ENCODE assay signal across 19 cellular contexts in the genomic region with DNA sequence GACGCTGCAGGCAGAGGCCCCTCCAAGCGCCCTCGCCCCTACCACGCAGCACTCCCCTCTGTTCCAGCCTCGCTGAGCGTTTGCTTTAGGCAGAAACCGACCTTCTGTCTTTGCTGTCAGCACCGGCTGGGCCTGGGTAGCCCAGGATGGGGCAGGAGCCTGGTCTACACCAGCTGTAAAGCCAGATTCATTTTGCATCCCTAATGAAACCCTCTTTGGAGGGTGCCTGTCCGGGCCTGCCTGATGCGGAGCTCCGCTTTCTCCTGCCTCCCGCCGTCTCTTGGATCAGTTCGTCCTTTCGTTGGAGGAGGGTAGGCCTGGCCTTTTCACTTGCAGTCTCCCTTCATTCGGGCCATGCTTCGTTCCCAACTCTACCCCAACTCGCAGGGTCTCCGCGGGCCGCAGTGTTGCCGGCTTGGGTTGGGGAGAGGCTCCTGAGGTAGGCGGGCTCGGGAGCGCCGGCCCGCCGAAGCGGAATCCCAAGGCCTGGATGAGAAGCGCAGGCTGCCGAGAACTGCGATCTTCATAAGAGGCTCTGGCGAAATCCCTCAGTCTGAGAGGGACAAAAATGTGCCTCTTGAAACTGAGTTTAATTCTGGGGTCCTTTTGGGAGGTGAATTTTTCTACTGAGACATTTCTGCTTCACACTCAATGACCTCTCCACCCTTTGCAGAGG. TPM values are rescaled to one million over a fixed set of nuclear protein-coding genes. Genes with fewer than 3 reads are reported as not detected.
A peak's percentile ranks its signal among the peaks of the same experiment; 100 is the strongest.
DNase-seq lines count a peak whose midpoint lies in the region; ATAC-seq and TF ChIP-seq lines count a peak whose summit lies in the region.
"Had no signal": no experiment of that assay in that cellular context is flagged by ENCODE, and none has a peak within 500 bp of the region (broad histone marks: within the 10 kb centered on the region; RNA-seq: fewer than 3 reads in every experiment).

No MANE protein-coding gene starts in this region.

- H3K4me3 ChIP-seq in colonic mucosa (no peak overlapping the region), mucosa of descending colon (no peak overlapping the region), SJCRH30 (no peak overlapping the region)
- H3K4me3 ChIP-seq: breast epithelium, right atrium auricular region had no signal

- H3K9me3 ChIP-seq in colonic mucosa (no peaks in the 10 kb centered on the region), mucosa of descending colon (no peaks in the 10 kb centered on the region), SJCRH30 (replicated peaks) (no peaks in the 10 kb centered on the region)
- H3K9me3 ChIP-seq: breast epithelium, right atrium auricular region had no signal

- DNase-seq in stimulated activated naive CD8-positive, alpha-beta T cell treated with anti-CD3 and anti-CD28 coated beads, Interleukin-15, Interleukin-2, amounts not matched to agents 100 U/mL and 50 U/mL, for 24 hours, result no peak
- DNase-seq in colonic mucosa, result no peak
- DNase-seq in mucosa of descending colon, result peak in 1 of 3 donors; percentile 53
- DNase-seq in type B pancreatic cell (ENCODE audit: extremely low spot score, unreplicated experiment), result no peak
- no peak for DNase-seq in SJCRH30
- no peak for DNase-seq in activated T-helper 1 cell treated with anti-CD3 and anti-CD28 coated beads, Interleukin-12 subunit alpha, Interleukin-12 subunit beta, Interleukin-2, Interleukin-4 antibody, amounts not matched to agents 30 ng/mL and 10 ng/mL and 1 ng/mL, durations not matched to agents 14 hours and 24 hours and 36 hours (ENCODE audit: low spot score)
- DNase-seq in NCI-H1436 treated with DMSO at 0.1 percent for 48 hours (lab: John Stamatoyannopoulos, UW), result no peak
- DNase-seq: activated naive CD4-positive, alpha-beta T cell; EL; MM.1S; NCI-H1930; NCI-H524; SIG-M5 had no signal

- no peak overlapping the region for H3K27ac Mint-ChIP-seq in stimulated activated naive CD8-positive, alpha-beta T cell treated with anti-CD3 and anti-CD28 coated beads, Interleukin-15, Interleukin-2, amounts not matched to agents 100 ng/mL and 50 ng/mL, for 24 hours
- H3K27ac Mint-ChIP-seq in type B pancreatic cell, result peak overlapping the region; percentile 87
- no peak overlapping the region for H3K27ac Mint-ChIP-seq in activated T-helper 1 cell treated with anti-CD3 and anti-CD28 coated beads, Interleukin-12 subunit alpha, Interleukin-12 subunit beta, Interleukin-2, Interleukin-4 antibody, amounts not matched to agents 30 ng/mL and 10 ng/mL and 1 ng/mL, durations not matched to agents 14 hours and 24 hours and 36 hours

- H3K36me3 ChIP-seq in colonic mucosa, result no peaks in the 10 kb centered on the region
- H3K36me3 ChIP-seq in mucosa of descending colon (ENCODE audit: low read depth), result no peaks in the 10 kb centered on the region
- H3K36me3 ChIP-seq in SJCRH30, result no peaks in the 10 kb centered on the region
- H3K36me3 ChIP-seq: breast epithelium, right atrium auricular region had no signal

- H3K9ac ChIP-seq in colonic mucosa (ENCODE audit: low read depth in 2 of 2, low read length in 2 of 2), result peak overlapping the region in 1 of 2 donors; percentile 74

- intact Hi-C loops in colonic mucosa (cut with DNase I) (loop anchor here (5.0 to 10.0 kb wide), 2 partner anchors 278 to 475 kb away; no protein-coding TSS in a partner anchor), mucosa of descending colon (cut with DNase I, micrococcal nuclease) (loop anchor here (5.0 to 10.0 kb wide), 2 partner anchors 283 to 285 kb away; no protein-coding TSS in a partner anchor)
- intact Hi-C loops in activated T-helper 1 cell treated with anti-CD3 and anti-CD28 coated beads, Interleukin-12 subunit alpha, Interleukin-12 subunit beta, Interleukin-2, Interleukin-4 antibody, amounts not matched to agents 30 ng/mL and 10 ng/mL and 1 ng/mL, durations not matched to agents 14 hours and 24 hours and 36 hours (cut with micrococcal nuclease), result loop anchor here (2.0 to 10.0 kb wide), 3 partner anchors 358 to 775 kb away; partner anchors contain the start of gene SCRN2

- ATAC-seq in stimulated activated naive CD8-positive, alpha-beta T cell treated with anti-CD3 and anti-CD28 coated beads, Interleukin-15, Interleukin-2, amounts not matched to agents 100 U/mL and 50 U/mL, for 24 hours, result no peak
- peak; percentile 1 for ATAC-seq in mucosa of descending colon
- ATAC-seq: esophagus mucosa had no signal

- H3K4me3 Mint-ChIP-seq in stimulated activated naive CD8-positive, alpha-beta T cell treated with anti-CD3 and anti-CD28 coated beads, Interleukin-15, Interleukin-2, amounts not matched to agents 100 ng/mL and 50 ng/mL, for 24 hours, result peak overlapping the region; percentile 17
- H3K4me3 Mint-ChIP-seq in type B pancreatic cell, result peak overlapping the region; percentile 92
- no peak overlapping the region for H3K4me3 Mint-ChIP-seq in activated T-helper 1 cell treated with anti-CD3 and anti-CD28 coated beads, Interleukin-12 subunit alpha, Interleukin-12 subunit beta, Interleukin-2, Interleukin-4 antibody, amounts not matched to agents 30 ng/mL and 10 ng/mL and 1 ng/mL, durations not matched to agents 14 hours and 24 hours and 36 hours

- H3K9me3 Mint-ChIP-seq in stimulated activated naive CD8-positive, alpha-beta T cell treated with anti-CD3 and anti-CD28 coated beads, Interleukin-15, Interleukin-2, amounts not matched to agents 100 ng/mL and 50 ng/mL, for 24 hours, result no peaks in the 10 kb centered on the region
- no peaks in the 10 kb centered on the region for H3K9me3 Mint-ChIP-seq in type B pancreatic cell
- no peaks in the 10 kb centered on the region for H3K9me3 Mint-ChIP-seq in activated T-helper 1 cell treated with anti-CD3 and anti-CD28 coated beads, Interleukin-12 subunit alpha, Interleukin-12 subunit beta, Interleukin-2, Interleukin-4 antibody, amounts not matched to agents 30 ng/mL and 10 ng/mL and 1 ng/mL, durations not matched to agents 14 hours and 24 hours and 36 hours

- peaks cover 90% of the 10 kb centered on the region for H3K27me3 Mint-ChIP-seq in stimulated activated naive CD8-positive, alpha-beta T cell treated with anti-CD3 and anti-CD28 coated beads, Interleukin-15, Interleukin-2, amounts not matched to agents 100 ng/mL and 50 ng/mL, for 24 hours
- H3K27me3 Mint-ChIP-seq in type B pancreatic cell, result peaks cover 99% of the 10 kb centered on the region
- peaks cover 92% of the 10 kb centered on the region for H3K27me3 Mint-ChIP-seq in activated T-helper 1 cell treated with anti-CD3 and anti-CD28 coated beads, Interleukin-12 subunit alpha, Interleukin-12 subunit beta, Interleukin-2, Interleukin-4 antibody, amounts not matched to agents 30 ng/mL and 10 ng/mL and 1 ng/mL, durations not matched to agents 14 hours and 24 hours and 36 hours (ENCODE audit: insufficient read depth)

- H3K4me1 Mint-ChIP-seq in stimulated activated naive CD8-positive, alpha-beta T cell treated with anti-CD3 and anti-CD28 coated beads, Interleukin-15, Interleukin-2, amounts not matched to agents 100 ng/mL and 50 ng/mL, for 24 hours (ENCODE audit: low read depth), result peaks cover 30% of the 10 kb centered on the region
- peaks cover 32% of the 10 kb centered on the region for H3K4me1 Mint-ChIP-seq in type B pancreatic cell (ENCODE audit: unreplicated experiment)
- peaks cover 25% of the 10 kb centered on the region for H3K4me1 Mint-ChIP-seq in activated T-helper 1 cell treated with anti-CD3 and anti-CD28 coated beads, Interleukin-12 subunit alpha, Interleukin-12 subunit beta, Interleukin-2, Interleukin-4 antibody, amounts not matched to agents 30 ng/mL and 10 ng/mL and 1 ng/mL, durations not matched to agents 14 hours and 24 hours and 36 hours (ENCODE audit: low read depth)

- H3K27ac ChIP-seq in colonic mucosa, result peak overlapping the region; percentile 62
- H3K27ac ChIP-seq in SJCRH30, result no peak overlapping the region
- H3K27ac ChIP-seq: breast epithelium, right atrium auricular region had no signal

- no peak for TF ChIP-seq CTCF in colonic mucosa (IDR thresholded peaks at IDR 0.05)
- TF ChIP-seq CTCF in mucosa of descending colon (IDR thresholded peaks at IDR 0.05), result no peak
- no peak for TF ChIP-seq CTCF in type B pancreatic cell (conservative IDR thresholded peaks at IDR 0.05)

- peaks cover 43% of the 10 kb centered on the region for H3K27me3 ChIP-seq in colonic mucosa
- H3K27me3 ChIP-seq in SJCRH30, result peaks cover 31% of the 10 kb centered on the region

- no peaks in the 10 kb centered on the region for H3K36me3 Mint-ChIP-seq in stimulated activated naive CD8-positive, alpha-beta T cell treated with anti-CD3 and anti-CD28 coated beads, Interleukin-15, Interleukin-2, amounts not matched to agents 100 ng/mL and 50 ng/mL, for 24 hours (ENCODE audit: low read depth)
- H3K36me3 Mint-ChIP-seq in type B pancreatic cell, result no peaks in the 10 kb centered on the region
- no peaks in the 10 kb centered on the region for H3K36me3 Mint-ChIP-seq in activated T-helper 1 cell treated with anti-CD3 and anti-CD28 coated beads, Interleukin-12 subunit alpha, Interleukin-12 subunit beta, Interleukin-2, Interleukin-4 antibody, amounts not matched to agents 30 ng/mL and 10 ng/mL and 1 ng/mL, durations not matched to agents 14 hours and 24 hours and 36 hours (ENCODE audit: low read depth)

- H3K4me1 ChIP-seq in colonic mucosa (peaks cover 13% of the 10 kb centered on the region), mucosa of descending colon (ENCODE audit: low read depth) (peaks cover 41% of the 10 kb centered on the region), SJCRH30 (no peaks in the 10 kb centered on the region)

RNA-seq across cellular contexts. Expression of gene HOXB8, which starts 4.9 kb away (rescaled TPM):
- total RNA-seq in colonic mucosa (1 to 10 TPM; 4.2 to 7.4 TPM), mucosa of descending colon (1 to 10 TPM; 4.2 to 7.5 (median 5.6) TPM), type B pancreatic cell (ENCODE audit: low replicate concordance) (16.0 and 17.1 TPM in 2 replicates)
- total RNA-seq in SJCRH30 (2014; rRNA removed; shearing (Covaris generic)), result 0.13 and 0.38 TPM in 2 replicates
- total RNA-seq in activated T-helper 1 cell treated with anti-CD3 and anti-CD28 coated beads, Interleukin-12 subunit alpha, Interleukin-12 subunit beta, Interleukin-2, Interleukin-4 antibody, amounts not matched to agents 30 ng/mL and 10 ng/mL and 1 ng/mL, durations not matched to agents 14 hours and 24 hours and 36 hours, result not detected in 2 replicates
- total RNA-seq: esophagus mucosa, lung microvascular endothelial cell, right atrium auricular region had no signal

RNA-seq across cellular contexts. Expression of gene HOXB9, which starts 6.2 kb away (rescaled TPM):
- total RNA-seq in colonic mucosa, result 10 to 100 TPM; 37.1 to 73.9 TPM
- 10 to 100 TPM; 40.1 to 78.4 (median 41.5) TPM for total RNA-seq in mucosa of descending colon
- total RNA-seq in type B pancreatic cell (ENCODE audit: low replicate concordance), result 1.6 and 9.4 TPM in 2 replicates
- 2.5 and 4.0 TPM in 2 replicates for total RNA-seq in SJCRH30 (2014; rRNA removed; shearing (Covaris generic))
- total RNA-seq in activated T-helper 1 cell treated with anti-CD3 and anti-CD28 coated beads, Interleukin-12 subunit alpha, Interleukin-12 subunit beta, Interleukin-2, Interleukin-4 antibody, amounts not matched to agents 30 ng/mL and 10 ng/mL and 1 ng/mL, durations not matched to agents 14 hours and 24 hours and 36 hours, result 0.27 and 0.39 TPM in 2 replicates
- total RNA-seq: esophagus mucosa, lung microvascular endothelial cell, right atrium auricular region, temporal lobe had no signal

RNA-seq across cellular contexts. Expression of gene HOXB7, which starts 9.1 kb away (rescaled TPM):
- total RNA-seq in colonic mucosa (10 to 100 TPM; 25.9 to 31.4 TPM), mucosa of descending colon (10 to 100 TPM; 10.9 to 29.1 (median 22.4) TPM), type B pancreatic cell (ENCODE audit: low replicate concordance) (9.8 and 11.7 TPM in 2 replicates)
- 18.8 and 23.1 TPM in 2 replicates for total RNA-seq in SJCRH30 (2014; rRNA removed; shearing (Covaris generic))
- total RNA-seq in activated T-helper 1 cell treated with anti-CD3 and anti-CD28 coated beads, Interleukin-12 subunit alpha, Interleukin-12 subunit beta, Interleukin-2, Interleukin-4 antibody, amounts not matched to agents 30 ng/mL and 10 ng/mL and 1 ng/mL, durations not matched to agents 14 hours and 24 hours and 36 hours, result 0.49 and 0.51 TPM in 2 replicates
- total RNA-seq: temporal lobe had no signal

RNA-seq across cellular contexts. Expression of gene HOXB6, which starts 15.2 kb away (rescaled TPM):
- total RNA-seq in colonic mucosa (10 to 100 TPM; 30.0 to 71.0 TPM), mucosa of descending colon (10 to 100 TPM; 41.3 to 68.8 (median 50.9) TPM), type B pancreatic cell (ENCODE audit: low replicate concordance) (17.6 and 20.3 TPM in 2 replicates)
- 6.2 and 7.5 TPM in 2 replicates for total RNA-seq in SJCRH30 (2014; rRNA removed; shearing (Covaris generic))
- 0.71 and 0.99 TPM in 2 replicates for total RNA-seq in activated T-helper 1 cell treated with anti-CD3 and anti-CD28 coated beads, Interleukin-12 subunit alpha, Interleukin-12 subunit beta, Interleukin-2, Interleukin-4 antibody, amounts not matched to agents 30 ng/mL and 10 ng/mL and 1 ng/mL, durations not matched to agents 14 hours and 24 hours and 36 hours
- total RNA-seq: temporal lobe had no signal

RNA-seq across cellular contexts. Expression of gene HOXB5, which starts 26.4 kb away (rescaled TPM):
- total RNA-seq in colonic mucosa, result 10 to 100 TPM; 11.0 to 22.7 TPM
- 10 to 100 TPM; 16.2 to 29.3 (median 19.9) TPM for total RNA-seq in mucosa of descending colon
- 10.1 and 20.8 TPM in 2 replicates for total RNA-seq in type B pancreatic cell (ENCODE audit: low replicate concordance)
- total RNA-seq in SJCRH30 (2014; rRNA removed; shearing (Covaris generic)), result 0.51 and 0.61 TPM in 2 replicates
- 0.10 TPM in 1 of 2 replicates, not detected in the other for total RNA-seq in activated T-helper 1 cell treated with anti-CD3 and anti-CD28 coated beads, Interleukin-12 subunit alpha, Interleukin-12 subunit beta, Interleukin-2, Interleukin-4 antibody, amounts not matched to agents 30 ng/mL and 10 ng/mL and 1 ng/mL, durations not matched to agents 14 hours and 24 hours and 36 hours
- total RNA-seq: lung microvascular endothelial cell, right atrium auricular region, temporal lobe had no signal
